Comparison of ENCODE assay signal across 1 cellular context in the genomic region with DNA sequence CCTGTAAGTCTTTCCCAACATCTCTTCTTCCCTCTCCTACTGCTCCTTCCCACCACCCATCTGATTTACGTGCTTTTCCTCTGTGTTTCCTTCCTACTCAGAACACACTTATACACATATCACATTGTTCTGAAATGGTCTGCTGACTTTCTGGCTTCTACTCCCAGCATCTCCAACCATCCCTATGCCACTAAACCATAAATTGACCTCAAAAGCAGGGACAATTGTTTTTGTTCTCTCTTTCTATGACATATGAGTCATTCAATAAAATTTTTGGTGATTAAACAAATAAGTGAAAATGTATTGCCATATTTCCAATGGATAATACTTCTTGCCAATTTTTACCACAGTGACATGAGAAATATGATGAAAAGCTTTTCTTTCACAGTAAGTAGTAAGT.
TF ChIP-seq lines count a peak whose summit lies in the region.

No MANE protein-coding gene starts in this region.

TF ChIP-seq in GM23338, 12 proteins besides CTCF, POLR2A, EP300 and RAD21 (continued from another document):
- TF ChIP-seq, protein P1, sequence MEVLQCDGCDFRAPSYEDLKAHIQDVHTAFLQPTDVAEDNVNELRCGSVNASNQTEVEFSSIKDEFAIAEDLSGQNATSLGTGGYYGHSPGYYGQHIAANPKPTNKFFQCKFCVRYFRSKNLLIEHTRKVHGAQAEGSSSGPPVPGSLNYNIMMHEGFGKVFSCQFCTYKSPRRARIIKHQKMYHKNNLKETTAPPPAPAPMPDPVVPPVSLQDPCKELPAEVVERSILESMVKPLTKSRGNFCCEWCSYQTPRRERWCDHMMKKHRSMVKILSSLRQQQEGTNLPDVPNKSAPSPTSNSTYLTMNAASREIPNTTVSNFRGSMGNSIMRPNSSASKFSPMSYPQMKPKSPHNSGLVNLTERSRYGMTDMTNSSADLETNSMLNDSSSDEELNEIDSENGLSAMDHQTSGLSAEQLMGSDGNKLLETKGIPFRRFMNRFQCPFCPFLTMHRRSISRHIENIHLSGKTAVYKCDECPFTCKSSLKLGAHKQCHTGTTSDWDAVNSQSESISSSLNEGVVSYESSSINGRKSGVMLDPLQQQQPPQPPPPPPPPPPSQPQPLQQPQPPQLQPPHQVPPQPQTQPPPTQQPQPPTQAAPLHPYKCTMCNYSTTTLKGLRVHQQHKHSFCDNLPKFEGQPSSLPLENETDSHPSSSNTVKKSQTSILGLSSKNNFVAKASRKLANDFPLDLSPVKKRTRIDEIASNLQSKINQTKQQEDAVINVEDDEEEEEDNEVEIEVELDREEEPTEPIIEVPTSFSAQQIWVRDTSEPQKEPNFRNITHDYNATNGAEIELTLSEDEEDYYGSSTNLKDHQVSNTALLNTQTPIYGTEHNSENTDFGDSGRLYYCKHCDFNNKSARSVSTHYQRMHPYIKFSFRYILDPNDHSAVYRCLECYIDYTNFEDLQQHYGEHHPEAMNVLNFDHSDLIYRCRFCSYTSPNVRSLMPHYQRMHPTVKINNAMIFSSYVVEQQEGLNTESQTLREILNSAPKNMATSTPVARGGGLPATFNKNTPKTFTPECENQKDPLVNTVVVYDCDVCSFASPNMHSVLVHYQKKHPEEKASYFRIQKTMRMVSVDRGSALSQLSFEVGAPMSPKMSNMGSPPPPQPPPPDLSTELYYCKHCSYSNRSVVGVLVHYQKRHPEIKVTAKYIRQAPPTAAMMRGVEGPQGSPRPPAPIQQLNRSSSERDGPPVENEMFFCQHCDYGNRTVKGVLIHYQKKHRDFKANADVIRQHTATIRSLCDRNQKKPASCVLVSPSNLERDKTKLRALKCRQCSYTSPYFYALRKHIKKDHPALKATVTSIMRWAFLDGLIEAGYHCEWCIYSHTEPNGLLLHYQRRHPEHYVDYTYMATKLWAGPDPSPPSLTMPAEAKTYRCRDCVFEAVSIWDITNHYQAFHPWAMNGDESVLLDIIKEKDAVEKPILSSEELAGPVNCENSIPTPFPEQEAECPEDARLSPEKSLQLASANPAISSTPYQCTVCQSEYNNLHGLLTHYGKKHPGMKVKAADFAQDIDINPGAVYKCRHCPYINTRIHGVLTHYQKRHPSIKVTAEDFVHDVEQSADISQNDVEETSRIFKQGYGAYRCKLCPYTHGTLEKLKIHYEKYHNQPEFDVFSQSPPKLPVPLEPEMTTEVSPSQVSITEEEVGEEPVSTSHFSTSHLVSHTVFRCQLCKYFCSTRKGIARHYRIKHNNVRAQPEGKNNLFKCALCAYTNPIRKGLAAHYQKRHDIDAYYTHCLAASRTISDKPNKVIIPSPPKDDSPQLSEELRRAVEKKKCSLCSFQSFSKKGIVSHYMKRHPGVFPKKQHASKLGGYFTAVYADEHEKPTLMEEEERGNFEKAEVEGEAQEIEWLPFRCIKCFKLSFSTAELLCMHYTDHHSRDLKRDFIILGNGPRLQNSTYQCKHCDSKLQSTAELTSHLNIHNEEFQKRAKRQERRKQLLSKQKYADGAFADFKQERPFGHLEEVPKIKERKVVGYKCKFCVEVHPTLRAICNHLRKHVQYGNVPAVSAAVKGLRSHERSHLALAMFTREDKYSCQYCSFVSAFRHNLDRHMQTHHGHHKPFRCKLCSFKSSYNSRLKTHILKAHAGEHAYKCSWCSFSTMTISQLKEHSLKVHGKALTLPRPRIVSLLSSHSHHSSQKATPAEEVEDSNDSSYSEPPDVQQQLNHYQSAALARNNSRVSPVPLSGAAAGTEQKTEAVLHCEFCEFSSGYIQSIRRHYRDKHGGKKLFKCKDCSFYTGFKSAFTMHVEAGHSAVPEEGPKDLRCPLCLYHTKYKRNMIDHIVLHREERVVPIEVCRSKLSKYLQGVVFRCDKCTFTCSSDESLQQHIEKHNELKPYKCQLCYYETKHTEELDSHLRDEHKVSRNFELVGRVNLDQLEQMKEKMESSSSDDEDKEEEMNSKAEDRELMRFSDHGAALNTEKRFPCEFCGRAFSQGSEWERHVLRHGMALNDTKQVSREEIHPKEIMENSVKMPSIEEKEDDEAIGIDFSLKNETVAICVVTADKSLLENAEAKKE (CRISPR knock-in tag; IDR thresholded peaks at IDR 0.05), result no peak
- TF ChIP-seq JUNB (IDR thresholded peaks at IDR 0.05; ENCODE audit: unreplicated experiment) (no peak), STAT1 (IDR thresholded peaks at IDR 0.05; ENCODE audit: unreplicated experiment) (no peak), CREB1 (CRISPR knock-in tag; IDR thresholded peaks at IDR 0.05; ENCODE audit: low read depth) (no peak), EZH2phosphoT487 (IDR thresholded peaks at IDR 0.05; ENCODE audit: unreplicated experiment) (no peak), ZNF114 (CRISPR knock-in tag; IDR thresholded peaks at IDR 0.05) (no peak)
